15 cellular contexts compared by ENCODE assay signal in genomic region chr1:152251391-152251790, GRCh38. TPM values are rescaled to one million over a fixed set of nuclear protein-coding genes. Genes with fewer than 3 reads are reported as not detected.
"Had no signal": no experiment of that assay in that cellular context is flagged by ENCODE, and none has a peak within 500 bp of the region (broad histone marks: within the 10 kb centered on the region; RNA-seq: fewer than 3 reads in every experiment).

No MANE protein-coding gene starts in this region.

- H3K4me1 Mint-ChIP-seq: activated naive CD4-positive, alpha-beta T cell treated with anti-CD3 and anti-CD28 coated beads, Interleukin-2, amount 50 U/mL, for 24 hours; naive thymus-derived CD4-positive, alpha-beta T cell had no signal

- H3K27ac Mint-ChIP-seq: activated naive CD4-positive, alpha-beta T cell treated with anti-CD3 and anti-CD28 coated beads, Interleukin-2, amount 50 U/mL, for 24 hours; activated T-cell treated with anti-CD3 and anti-CD28 coated beads, Interleukin-2, amount 50 U/mL, for 24 hours; naive thymus-derived CD4-positive, alpha-beta T cell; T-helper 17 cell had no signal

- ATAC-seq: activated CD4-positive, CD25-positive, alpha-beta regulatory T cell treated with anti-CD3 and anti-CD28 coated beads, Interleukin-2, amount 50 U/mL, for 24 hours; left colon; naive thymus-derived CD4-positive, alpha-beta T cell; T-helper 17 cell had no signal

- H3K36me3 ChIP-seq: neutrophil, right atrium auricular region had no signal

- H3K27me3 ChIP-seq: neutrophil, right atrium auricular region, tibial artery had no signal

- H3K9me3 ChIP-seq: neutrophil, right atrium auricular region, tibial artery had no signal

- H3K36me3 Mint-ChIP-seq: activated naive CD4-positive, alpha-beta T cell treated with anti-CD3 and anti-CD28 coated beads, Interleukin-2, amount 50 U/mL, for 24 hours; naive thymus-derived CD4-positive, alpha-beta T cell had no signal

- H3K4me3 ChIP-seq: lung, right atrium auricular region, tibial artery had no signal

- H3K4me3 Mint-ChIP-seq: activated naive CD4-positive, alpha-beta T cell treated with anti-CD3 and anti-CD28 coated beads, Interleukin-2, amount 50 U/mL, for 24 hours; activated T-cell treated with anti-CD3 and anti-CD28 coated beads, Interleukin-2, amount 50 U/mL, for 24 hours; naive thymus-derived CD4-positive, alpha-beta T cell; T-helper 17 cell had no signal

- DNase-seq: activated CD4-positive, alpha-beta T cell treated with anti-CD3 and anti-CD28 coated beads, Interleukin-2, amount 50 U/mL, for 4 hours; activated effector memory CD4-positive, alpha-beta T cell treated with Interleukin-2 at 50 U/mL for 16 hours; activated T-cell treated with anti-CD3 and anti-CD28 coated beads, Interleukin-2, amount 50 U/mL, for 24 hours; hypothalamus; left colon; naive thymus-derived CD4-positive, alpha-beta T cell; posterior cingulate gyrus; small intestine; T-helper 17 cell; tibial artery had no signal

- H3K4me1 ChIP-seq: right atrium auricular region, tibial artery had no signal

- H3K27ac ChIP-seq: neutrophil, right atrium auricular region, tibial artery had no signal

- H3K9me3 Mint-ChIP-seq: activated naive CD4-positive, alpha-beta T cell treated with anti-CD3 and anti-CD28 coated beads, Interleukin-2, amount 50 U/mL, for 24 hours; activated T-cell treated with anti-CD3 and anti-CD28 coated beads, Interleukin-2, amount 50 U/mL, for 24 hours had no signal

RNA-seq across cellular contexts. Expression of gene HRNR, which starts 27.4 kb away (rescaled TPM):
- total RNA-seq: left colon; lung; naive thymus-derived CD4-positive, alpha-beta T cell; right atrium auricular region; T-helper 17 cell had no signal
